25 cellular contexts compared by ENCODE assay signal in the genomic region with DNA sequence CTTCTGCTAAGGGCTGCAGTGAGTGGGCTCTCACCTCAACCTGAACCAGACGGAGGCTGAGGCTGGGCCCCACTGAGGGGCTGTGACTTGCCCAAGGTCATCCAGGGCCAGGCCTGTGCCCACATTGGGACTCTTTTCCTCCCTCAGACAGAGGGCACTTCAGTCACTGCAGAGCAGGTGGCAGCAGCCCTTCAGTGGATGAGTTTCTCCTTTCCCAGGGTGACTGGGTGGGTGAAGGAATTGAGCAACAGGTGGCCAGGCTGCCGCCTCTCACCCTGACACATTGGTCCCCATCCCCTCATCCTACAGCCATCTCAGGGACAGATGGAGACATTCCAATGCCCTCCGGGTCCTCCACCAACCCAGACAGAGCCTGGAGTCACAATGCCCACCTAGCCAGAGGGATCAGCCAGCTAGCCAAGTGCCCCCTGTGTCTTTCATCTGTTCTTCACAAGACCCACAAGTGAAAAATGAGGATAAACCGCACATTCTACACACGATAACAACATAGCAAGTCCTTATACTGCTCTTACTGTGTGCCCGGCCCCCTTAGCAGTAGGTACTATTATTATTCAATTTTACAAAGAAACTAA. TPM values are rescaled to one million over a fixed set of nuclear protein-coding genes. Genes with fewer than 3 reads are reported as not detected.
DNase-seq lines count a peak whose midpoint lies in the region; TF ChIP-seq lines count a peak whose summit lies in the region.
"Had no signal": no experiment of that assay in that cellular context is flagged by ENCODE, and none has a peak within 500 bp of the region (broad histone marks: within the 10 kb centered on the region; RNA-seq: fewer than 3 reads in every experiment).

No MANE protein-coding gene starts in this region.

- H3K18ac ChIP-seq in neuronal stem cell (ENCODE audit: low read length): no peak overlapping the region

- H3K79me1 ChIP-seq in neuronal stem cell (ENCODE audit: low read depth, low read length): peaks cover 6% of the 10 kb centered on the region

- no peak overlapping the region for H2BK12ac ChIP-seq in neuronal stem cell (ENCODE audit: low read length)

- no peak overlapping the region for H2AK5ac ChIP-seq in neuronal stem cell (ENCODE audit: low read depth, low read length)

- H2BK5ac ChIP-seq in neuronal stem cell (ENCODE audit: low read length): no peak overlapping the region

- peak overlapping the region; percentile 80 for H3K4me2 ChIP-seq in neuronal stem cell (ENCODE audit: insufficient read depth, low read length, poor library complexity, severe bottlenecking)

- peaks cover 0 to 29% (median 9%) of the 10 kb centered on the region in 7 donors for H3K9me3 Mint-ChIP-seq in CD14-positive monocyte

- no peak overlapping the region for H4K8ac ChIP-seq in neuronal stem cell (ENCODE audit: low read depth, low read length)

- no peak overlapping the region for H3K27ac Mint-ChIP-seq in CD14-positive monocyte
- H3K27ac Mint-ChIP-seq: activated CD4-positive, alpha-beta T cell treated with anti-CD3 and anti-CD28 coated beads for 36 hours; activated naive CD4-positive, alpha-beta T cell treated with anti-CD3 and anti-CD28 coated beads, Interleukin-2, amount 50 U/mL, for 72 hours; IgD-negative memory B cell; progenitor cell of endocrine pancreas; stimulated activated naive CD8-positive, alpha-beta T cell treated with anti-CD3 and anti-CD28 coated beads, Interleukin-15, amount 100 ng/mL, for 72 hours had no signal

- H3K14ac ChIP-seq in neuronal stem cell (ENCODE audit: low read length): no peak overlapping the region

- in situ Hi-C loops in GM13976 (cut with MboI; ENCODE audit: low sequenced_read_pairs, unreplicated experiment) (no loop called here), KBM-7 (cut with MboI; ENCODE audit: low pct_unique_long_range_greater_than_20kb, low sequenced_read_pairs) (no loop called here)

- no peak overlapping the region for H4K91ac ChIP-seq in neuronal stem cell (ENCODE audit: low read depth, low read length, poor library complexity)

- no peak overlapping the region for H2BK120ac ChIP-seq in neuronal stem cell (ENCODE audit: low read depth, low read length)

- H2BK15ac ChIP-seq in neuronal stem cell (ENCODE audit: low read length): no peak overlapping the region

- H3K27me3 ChIP-seq in neuronal stem cell (ENCODE audit: control insufficient read depth in 3 of 3, insufficient read depth in 3 of 3, low read depth in 1 of 3, low read length in 3 of 3): peaks cover 36 to 74% (median 66%) of the 10 kb centered on the region in 3 experiments

- H3K27ac ChIP-seq in coronary artery (no peak overlapping the region), neuronal stem cell (replicated peaks; ENCODE audit: low read length) (no peak overlapping the region)
- H3K27ac ChIP-seq: lower lobe of right lung, tibial artery had no signal

- peak overlapping the region in 1 of 2 donors; percentile 75 for H3K4me3 Mint-ChIP-seq in CD14-positive monocyte
- H3K4me3 Mint-ChIP-seq: activated CD4-positive, alpha-beta T cell treated with anti-CD3 and anti-CD28 coated beads for 36 hours; stimulated activated naive CD8-positive, alpha-beta T cell treated with anti-CD3 and anti-CD28 coated beads, Interleukin-15, amount 100 ng/mL, for 72 hours had no signal

- no peaks in the 10 kb centered on the region for H3K36me3 ChIP-seq in neuronal stem cell (replicated peaks in 1 of 2; ENCODE audit: control insufficient read depth in 2 of 2, insufficient read depth in 2 of 2, low read length in 2 of 2)
- H3K36me3 ChIP-seq: lower lobe of right lung, tibial artery had no signal

- no peak overlapping the region for H2AFZ ChIP-seq in neuronal stem cell (ENCODE audit: low read length)

- no peak overlapping the region for H3K23ac ChIP-seq in neuronal stem cell (ENCODE audit: low read depth, low read length, poor library complexity)

- WGBS in neuronal stem cell (ENCODE audit: extremely low coverage in 2 of 2, insufficient read length in 2 of 2, insufficient replicate concordance in 1 of 2), 2 donors: no CpG with 5 or more reads among the region's 6 CpGs

- H3K4me3 ChIP-seq in coronary artery (no peak overlapping the region), neuronal stem cell (ENCODE audit: low read length in 2 of 2) (no peak overlapping the region)
- H3K4me3 ChIP-seq: lower lobe of right lung, mucosa of descending colon, tibial artery had no signal

- no peak overlapping the region for H3K9ac ChIP-seq in neuronal stem cell (ENCODE audit: low read depth, low read length, poor library complexity)

- H3K27me3 Mint-ChIP-seq in CD14-positive monocyte (ENCODE audit: low read depth in 3 of 3): peaks cover 59 to 71% (median 70%) of the 10 kb centered on the region in 3 donors

- H3K9me3 ChIP-seq in neuronal stem cell (replicated peaks in 1 of 2; ENCODE audit: control insufficient read depth in 2 of 2, insufficient read depth in 1 of 2, low read depth in 1 of 2, low read length in 2 of 2): peaks cover 6 to 7% of the 10 kb centered on the region in 2 donors
- H3K9me3 ChIP-seq: lower lobe of right lung, mucosa of descending colon, tibial artery had no signal

- no peak overlapping the region for H3K4ac ChIP-seq in neuronal stem cell (ENCODE audit: low read length)

- peak; percentile 47 for DNase-seq in DMS53 (lab: John Stamatoyannopoulos, UW)
- DNase-seq in DMS53 treated with DMSO at 0.1 percent for 48 hours (lab: John Stamatoyannopoulos, UW; ENCODE audit: unreplicated experiment): no peak
- DNase-seq in CD14-positive monocyte (ENCODE audit: low spot score): peak; percentile 30
- DNase-seq in coronary artery (ENCODE audit: low spot score): peak; percentile 55
- no peak for DNase-seq in neuronal stem cell (ENCODE audit: low spot score)
- no peak for DNase-seq in GM13976 (ENCODE audit: low spot score)
- no peak for DNase-seq in GM10266 (ENCODE audit: extremely low spot score)
- DNase-seq in KBM-7: no peak
- DNase-seq: activated CD4-positive, alpha-beta T cell treated with anti-CD3 and anti-CD28 coated beads for 36 hours; AML-193; anterior cingulate cortex; caudate nucleus; dermis blood vessel endothelial cell; kidney glomerular epithelial cell; lower lobe of right lung; mucosa of descending colon; NCI-H2081 treated with DMSO at 0.1 percent for 48 hours; NCI-H510A; stimulated activated naive CD8-positive, alpha-beta T cell treated with anti-CD3 and anti-CD28 coated beads, Interleukin-15, amount 100 ng/mL, for 72 hours had no signal

- peaks cover 4 to 18% of the 10 kb centered on the region in 2 donors for H3K4me1 ChIP-seq in neuronal stem cell (ENCODE audit: control insufficient read depth in 2 of 2, insufficient read depth in 1 of 2, low read depth in 1 of 2, low read length in 2 of 2)

- peaks cover 2% of the 10 kb centered on the region for H3K4me1 Mint-ChIP-seq in CD14-positive monocyte

- intact Hi-C loops in CD14-positive monocyte (cut with micrococcal nuclease): no loop called here

- TF ChIP-seq CTCF in CD14-positive monocyte (IDR thresholded peaks at IDR 0.05) (no peak), coronary artery (IDR thresholded peaks at IDR 0.05) (no peak), GM13976 (IDR thresholded peaks at IDR 0.05; ENCODE audit: borderline replicate concordance, control extremely low read depth, extremely low read depth, insufficient read depth, missing control alignments) (no peak), GM10266 (IDR thresholded peaks at IDR 0.05; ENCODE audit: control insufficient read depth, insufficient read depth, low read depth, missing control alignments) (no peak)

- peaks cover 0 to 5% of the 10 kb centered on the region in 2 donors for H3K36me3 Mint-ChIP-seq in CD14-positive monocyte
- H3K36me3 Mint-ChIP-seq: IgD-negative memory B cell had no signal

RNA-seq across cellular contexts. Expression of gene SLC18A3, which starts 1.8 kb away (rescaled TPM):
- not detected for polyA plus RNA-seq in CD14-positive monocyte
- 0.07 TPM for polyA plus RNA-seq in neuronal stem cell (2013, experiment 1 of 2)
- polyA plus RNA-seq in neuronal stem cell (2013, experiment 2 of 2): 0.06 TPM
- polyA plus RNA-seq: endothelial cell of umbilical vein, IgD-negative memory B cell, neural cell had no signal

RNA-seq across cellular contexts. Expression of gene CHAT, which starts 5.6 kb away (rescaled TPM):
- not detected for polyA plus RNA-seq in CD14-positive monocyte
- polyA plus RNA-seq in neuronal stem cell (2013, experiment 1 of 2): 0.03 TPM
- polyA plus RNA-seq in neuronal stem cell (2013, experiment 2 of 2): not detected
- polyA plus RNA-seq: endothelial cell of umbilical vein, IgD-negative memory B cell, neural cell had no signal

Comparison
In these comparisons a context has a peak if more than half of its experiments do, and no peak if none do; other contexts are left out.
1. DNase-seq: peak in DMS53 (single experiment), CD14-positive monocyte (single experiment) and coronary artery (single experiment); none in DMS53 treated with DMSO at 0.1 percent for 48 hours (single experiment), neuronal stem cell (single experiment), GM13976 (single experiment), GM10266 (single experiment) and KBM-7 (single experiment).